Comparison of ENCODE assay signal across 20 cellular contexts in the genomic region with DNA sequence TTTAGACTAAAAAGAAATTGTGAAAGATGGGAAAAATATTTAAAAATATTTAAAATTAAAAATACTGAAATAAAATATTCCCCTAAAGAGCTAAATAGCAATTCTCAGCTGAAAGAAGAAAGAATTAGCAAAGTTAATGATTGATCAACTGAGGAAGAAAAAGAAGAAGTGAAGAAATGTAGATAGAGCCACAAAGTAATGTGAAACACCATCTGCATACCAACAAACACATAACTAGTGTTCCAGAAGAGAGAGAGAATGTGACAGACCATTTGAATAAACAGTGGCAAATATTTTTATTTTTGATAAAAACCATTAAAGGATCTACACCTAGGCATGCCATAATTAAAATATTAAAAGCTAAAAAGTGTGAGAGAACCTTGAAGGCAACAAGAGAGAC.
DNase-seq lines count a peak whose midpoint lies in the region; ATAC-seq and TF ChIP-seq lines count a peak whose summit lies in the region.
"Had no signal": no experiment of that assay in that cellular context is flagged by ENCODE, and none has a peak within 500 bp of the region (broad histone marks: within the 10 kb centered on the region; RNA-seq: fewer than 3 reads in every experiment).

No MANE protein-coding gene starts in this region.

- H3K27me3 Mint-ChIP-seq in stimulated activated memory B cell treated with anti-CD40 and anti-IgM and Interleukin-4, amounts not matched to agents 10 μg/mL and 1 μg/mL and 100 μg/mL, for 72 hours = no peaks in the 10 kb centered on the region
- H3K27me3 Mint-ChIP-seq: activated naive CD4-positive, alpha-beta T cell treated with anti-CD3 and anti-CD28 coated beads, Interleukin-2, amount 10 ng/mL, durations not matched to agents 7 days and 5 days; CD8-positive, alpha-beta memory T cell; type B pancreatic cell had no signal

- no peak for TF ChIP-seq CTCF in GM20000 (IDR thresholded peaks at IDR 0.05; ENCODE audit: extremely low read depth, missing control alignments)

- ATAC-seq in GM18508 (IDR thresholded peaks at IDR 0.05; ENCODE audit: insufficient read depth, unreplicated experiment) (peak; percentile 75), HG02678 (IDR thresholded peaks at IDR 0.05; ENCODE audit: unreplicated experiment) (peak; percentile 71), HG03175 (IDR thresholded peaks at IDR 0.05; ENCODE audit: unreplicated experiment) (peak; percentile 87)
- no peak for ATAC-seq in stimulated activated memory B cell treated with anti-CD40 and anti-IgM and Interleukin-4, amounts not matched to agents 10 μg/mL and 1 μg/mL and 100 μg/mL, for 72 hours
- ATAC-seq: HCT116, lower lobe of right lung had no signal

- no peak overlapping the region for H3K27ac Mint-ChIP-seq in stimulated activated memory B cell treated with anti-CD40 and anti-IgM and Interleukin-4, amounts not matched to agents 10 μg/mL and 1 μg/mL and 100 μg/mL, for 72 hours
- H3K27ac Mint-ChIP-seq: activated naive CD4-positive, alpha-beta T cell treated with anti-CD3 and anti-CD28 coated beads, Interleukin-2, amount 10 ng/mL, durations not matched to agents 7 days and 5 days; CD8-positive, alpha-beta memory T cell; endodermal cell; type B pancreatic cell had no signal

- DNase-seq in GM20000 (ENCODE audit: low spot score) (peak; percentile 3), NCI-H510A (lab: John Stamatoyannopoulos, UW) (no peak), H4 (ENCODE audit: low spot score) (no peak)
- DNase-seq in stimulated activated CD4-positive, alpha-beta T cell treated with anti-CD3 and anti-CD28 coated beads, Interleukin-4, amount 100 ng/mL, for 24 hours = no peak
- DNase-seq: activated CD4-positive, alpha-beta T cell treated with anti-CD3 and anti-CD28 coated beads for 4 hours; activated naive CD4-positive, alpha-beta T cell treated with anti-CD3 and anti-CD28 coated beads, Interleukin-2, amount 10 ng/mL, durations not matched to agents 7 days and 5 days; AML-193; CD8-positive, alpha-beta memory T cell; cortex of kidney; endodermal cell; kidney; lower lobe of right lung; NCI-H2107; NCI-H524 treated with DMSO at 0.1 percent for 48 hours had no signal

- no peak overlapping the region for H3K4me3 Mint-ChIP-seq in stimulated activated memory B cell treated with anti-CD40 and anti-IgM and Interleukin-4, amounts not matched to agents 10 μg/mL and 1 μg/mL and 100 μg/mL, for 72 hours
- H3K4me3 Mint-ChIP-seq: activated naive CD4-positive, alpha-beta T cell treated with anti-CD3 and anti-CD28 coated beads, Interleukin-2, amount 10 ng/mL, durations not matched to agents 7 days and 5 days; CD8-positive, alpha-beta memory T cell; endodermal cell; type B pancreatic cell had no signal

- H3K36me3 Mint-ChIP-seq in stimulated activated memory B cell treated with anti-CD40 and anti-IgM and Interleukin-4, amounts not matched to agents 10 μg/mL and 1 μg/mL and 100 μg/mL, for 72 hours = no peaks in the 10 kb centered on the region
- H3K36me3 Mint-ChIP-seq: activated naive CD4-positive, alpha-beta T cell treated with anti-CD3 and anti-CD28 coated beads, Interleukin-2, amount 10 ng/mL, durations not matched to agents 7 days and 5 days; type B pancreatic cell had no signal

- H3K4me1 Mint-ChIP-seq in stimulated activated memory B cell treated with anti-CD40 and anti-IgM and Interleukin-4, amounts not matched to agents 10 μg/mL and 1 μg/mL and 100 μg/mL, for 72 hours = no peaks in the 10 kb centered on the region
- H3K4me1 Mint-ChIP-seq: activated naive CD4-positive, alpha-beta T cell treated with anti-CD3 and anti-CD28 coated beads, Interleukin-2, amount 10 ng/mL, durations not matched to agents 7 days and 5 days; CD8-positive, alpha-beta memory T cell; endodermal cell had no signal

- H3K9me3 Mint-ChIP-seq in stimulated activated memory B cell treated with anti-CD40 and anti-IgM and Interleukin-4, amounts not matched to agents 10 μg/mL and 1 μg/mL and 100 μg/mL, for 72 hours = no peaks in the 10 kb centered on the region
- H3K9me3 Mint-ChIP-seq: type B pancreatic cell had no signal
